15 cellular contexts compared by ENCODE assay signal in the genomic region with DNA sequence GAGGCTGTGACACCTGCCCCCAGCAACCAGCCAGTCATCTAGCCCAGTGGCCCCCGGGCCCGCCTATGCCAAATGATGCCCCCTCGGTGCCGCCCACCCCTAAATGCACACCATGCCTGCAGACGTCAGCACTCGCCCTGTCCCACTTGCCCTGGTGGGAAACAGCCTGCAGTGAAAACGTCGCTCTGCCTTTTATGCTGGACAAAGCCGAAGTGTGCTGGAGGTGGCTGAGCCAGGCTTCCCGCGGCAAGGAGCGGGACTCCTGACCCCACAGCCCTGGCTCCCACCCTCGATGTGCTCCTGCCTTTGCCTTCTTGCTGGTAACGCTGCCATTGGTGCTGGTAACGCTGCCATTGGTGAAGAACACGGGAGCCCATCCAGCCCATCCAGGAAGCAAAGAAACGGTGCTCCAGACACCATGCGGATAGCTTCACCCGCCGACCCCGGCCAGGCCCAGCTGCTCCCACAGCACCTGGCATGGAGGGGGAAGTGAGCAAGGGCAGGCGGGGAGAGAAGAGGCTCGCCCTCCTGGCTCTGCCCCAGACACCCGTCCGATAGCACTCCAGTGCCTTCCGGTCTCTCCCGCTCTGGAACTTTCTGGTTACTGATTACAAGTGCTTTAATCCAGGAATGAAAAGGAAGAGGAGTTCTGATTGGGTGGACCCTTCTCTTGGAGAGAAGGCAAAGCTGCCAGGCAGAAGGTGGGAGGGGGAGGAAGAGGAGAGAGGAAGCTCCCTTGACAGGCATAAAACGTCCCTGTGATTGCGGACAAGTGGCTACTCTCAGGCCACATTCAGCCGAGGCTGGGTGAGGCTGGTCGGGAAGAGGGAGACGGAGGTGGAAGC. TPM values are rescaled to one million over a fixed set of nuclear protein-coding genes. Genes with fewer than 3 reads are reported as not detected.
DNase-seq lines count a peak whose midpoint lies in the region; ATAC-seq and TF ChIP-seq lines count a peak whose summit lies in the region.
"Had no signal": no experiment of that assay in that cellular context is flagged by ENCODE, and none has a peak within 500 bp of the region (broad histone marks: within the 10 kb centered on the region; RNA-seq: fewer than 3 reads in every experiment).

No MANE protein-coding gene starts in this region.

- H3K4me3 ChIP-seq in epithelial cell of proximal tubule (ENCODE audit: low read depth, low read length) (peak overlapping the region; percentile 40), mucosa of descending colon (no peak overlapping the region), HAP-1 (no peak overlapping the region), adrenal gland (no peak overlapping the region)
- H3K4me3 ChIP-seq: breast epithelium, prostate gland, suprapubic skin had no signal

- TF ChIP-seq POLR2A in adrenal gland (IDR thresholded peaks at IDR 0.05), result no peak

- H3K9me3 ChIP-seq in mucosa of descending colon, result no peaks in the 10 kb centered on the region
- no peaks in the 10 kb centered on the region for H3K9me3 ChIP-seq in HAP-1
- H3K9me3 ChIP-seq in adrenal gland (replicated peaks in 1 of 3), result no peaks in the 10 kb centered on the region
- H3K9me3 ChIP-seq: breast epithelium, prostate gland, suprapubic skin had no signal

- 71 to 85% (median 77%) methylated on average over 30 to 32 of the region's 32 CpGs for WGBS in adrenal gland, 4 donors

- no peaks in the 10 kb centered on the region for H3K27me3 ChIP-seq in HAP-1 (ENCODE audit: low read depth)
- H3K27me3 ChIP-seq in adrenal gland, result peaks cover 17% of the 10 kb centered on the region
- H3K27me3 ChIP-seq: Peyer's patch had no signal

- peak overlapping the region in 1 of 5 donors; percentile 42 for H3K27ac ChIP-seq in adrenal gland
- H3K27ac ChIP-seq: breast epithelium, prostate gland, suprapubic skin had no signal

- in situ Hi-C loops in HAP-1 (cut with MboI; ENCODE audit: low sequenced_read_pairs), result no loop called here

- intact Hi-C loops in mucosa of descending colon (cut with DNase I, micrococcal nuclease) (no loop called here), adrenal gland (cut with DNase I) (no loop called here)

- ATAC-seq in mucosa of descending colon, result peak; percentile 69

- TF ChIP-seq CTCF in epithelial cell of proximal tubule (conservative IDR thresholded peaks at IDR 0.05; ENCODE audit: low read depth, low read length), result no peak
- TF ChIP-seq CTCF in mucosa of descending colon (IDR thresholded peaks at IDR 0.05), result no peak
- no peak for TF ChIP-seq CTCF in adrenal gland (IDR thresholded peaks at IDR 0.05)
- no peak for TF ChIP-seq CTCF in GM20000 (IDR thresholded peaks at IDR 0.05; ENCODE audit: extremely low read depth, missing control alignments)

- H3K4me1 ChIP-seq in mucosa of descending colon (ENCODE audit: low read depth) (peaks cover 7% of the 10 kb centered on the region), HAP-1 (peaks cover under 1% of the 10 kb centered on the region; the same call in 1 of the 2 replicates), adrenal gland (replicated peaks in 1 of 2) (peaks cover 4 to 12% of the 10 kb centered on the region in 2 donors)

- no peaks in the 10 kb centered on the region for H3K36me3 ChIP-seq in mucosa of descending colon (ENCODE audit: low read depth)
- H3K36me3 ChIP-seq in HAP-1 (replicated peaks), result no peaks in the 10 kb centered on the region; the same call in 1 of the 2 replicates
- H3K36me3 ChIP-seq in adrenal gland (replicated peaks in 1 of 2), result no peaks in the 10 kb centered on the region
- H3K36me3 ChIP-seq: breast epithelium, Peyer's patch, prostate gland, suprapubic skin had no signal

- DNase-seq in Ammon's horn (ENCODE audit: low spot score) (peak; percentile 3), NCI-H510A treated with DMSO at 0.1 percent for 48 hours (lab: John Stamatoyannopoulos, UW) (peak; percentile 68), epithelial cell of proximal tubule (ENCODE audit: low read depth) (no peak), mucosa of descending colon (peak; percentile 77 to 81 (median 80)), HAP-1 (ENCODE audit: low spot score in 2 of 2) (no peak), adrenal gland (no peak), GM20000 (ENCODE audit: low spot score) (no peak)
- no peak for DNase-seq in activated effector memory CD4-positive, alpha-beta T cell treated with anti-CD3 and anti-CD28 coated beads, Interleukin-2, amount 50 U/mL, for 16 hours
- DNase-seq: activated T-cell treated with anti-CD3 and anti-CD28 coated beads, Interleukin-2, amount 50 U/mL, for 48 hours; GDM1; NCI-H187 treated with DMSO at 0.1 percent for 48 hours had no signal

RNA-seq across cellular contexts. Expression of a gene that starts 4.0 kb away (rescaled TPM):
- total RNA-seq in epithelial cell of proximal tubule (44.0 and 77.3 TPM in 2 replicates), mucosa of descending colon (10 to 100 TPM; 11.6 to 76.7 (median 19.4) TPM), adrenal gland (10 to 100 TPM in 7 of 8 donors, 1 to 10 TPM in 1; 7.8 to 19.9 (median 15.3) TPM)
- polyA plus RNA-seq in adrenal gland, result 10 to 100 TPM in 2 of 3 donors, 1 to 10 TPM in 1; 8.7 to 33.4 (median 12.1) TPM

RNA-seq across cellular contexts. Expression of a gene that starts 39.3 kb away (rescaled TPM):
- total RNA-seq in epithelial cell of proximal tubule (32.6 and 35.7 TPM in 2 replicates), mucosa of descending colon (10 to 100 TPM; 35.1 to 43.9 (median 35.4) TPM), adrenal gland (10 to 100 TPM; 22.6 to 35.3 (median 27.0) TPM)
- 10 to 100 TPM; 23.8 to 33.7 (median 24.4) TPM for polyA plus RNA-seq in adrenal gland

Comparison
In these comparisons a context has a peak if more than half of its experiments do, and no peak if none do; other contexts are left out.
1. DNase-seq: peak in Ammon's horn (single experiment), NCI-H510A treated with DMSO at 0.1 percent for 48 hours (single experiment) and mucosa of descending colon (3 of 3); none in epithelial cell of proximal tubule (single experiment), HAP-1 (0 of 2), adrenal gland (0 of 7), GM20000 (single experiment) and activated effector memory CD4-positive, alpha-beta T cell treated with anti-CD3 and anti-CD28 coated beads, Interleukin-2, amount 50 U/mL, for 16 hours (single experiment).